23 cellular contexts compared by ENCODE assay signal in genomic region chr11:22478169-22478568, GRCh38.
"Had no signal": no experiment of that assay in that cellular context is flagged by ENCODE, and none has a peak within 500 bp of the region (broad histone marks: within the 10 kb centered on the region; RNA-seq: fewer than 3 reads in every experiment).

No MANE protein-coding gene starts in this region.

- FAIRE-seq: HTR-8/SVneo, K562 had no signal

- H3K4me3 ChIP-seq: K562 had no signal

- H3K4me2 ChIP-seq: KMS-11 had no signal

- H3K9ac ChIP-seq: KMS-11 had no signal

- H3K27ac ChIP-seq: HL-60, KMS-11, RWPE1 had no signal

- DNase-seq: Kasumi-1, MM.1S, NCI-H1048, NCI-H1105, NCI-H1417 treated with DMSO at 0.1 percent for 48 hours, NCI-H146, NCI-H1694 treated with DMSO at 0.1 percent for 48 hours, NCI-H1930, NCI-H2081, NCI-H2107, NCI-H2227 treated with DMSO at 0.1 percent for 48 hours, NCI-H524, NCI-H526 treated with DMSO at 0.1 percent for 48 hours, NCI-H748 treated with DMSO at 0.1 percent for 48 hours, PC-3, SHP77 had no signal

- ATAC-seq: K562, Panc1, PC-3, SK-N-SH treated with all-trans-retinoic acid at 6 μM for 48 hours had no signal
